ENCODE assay signal across 10 cellular contexts in the genomic region with DNA sequence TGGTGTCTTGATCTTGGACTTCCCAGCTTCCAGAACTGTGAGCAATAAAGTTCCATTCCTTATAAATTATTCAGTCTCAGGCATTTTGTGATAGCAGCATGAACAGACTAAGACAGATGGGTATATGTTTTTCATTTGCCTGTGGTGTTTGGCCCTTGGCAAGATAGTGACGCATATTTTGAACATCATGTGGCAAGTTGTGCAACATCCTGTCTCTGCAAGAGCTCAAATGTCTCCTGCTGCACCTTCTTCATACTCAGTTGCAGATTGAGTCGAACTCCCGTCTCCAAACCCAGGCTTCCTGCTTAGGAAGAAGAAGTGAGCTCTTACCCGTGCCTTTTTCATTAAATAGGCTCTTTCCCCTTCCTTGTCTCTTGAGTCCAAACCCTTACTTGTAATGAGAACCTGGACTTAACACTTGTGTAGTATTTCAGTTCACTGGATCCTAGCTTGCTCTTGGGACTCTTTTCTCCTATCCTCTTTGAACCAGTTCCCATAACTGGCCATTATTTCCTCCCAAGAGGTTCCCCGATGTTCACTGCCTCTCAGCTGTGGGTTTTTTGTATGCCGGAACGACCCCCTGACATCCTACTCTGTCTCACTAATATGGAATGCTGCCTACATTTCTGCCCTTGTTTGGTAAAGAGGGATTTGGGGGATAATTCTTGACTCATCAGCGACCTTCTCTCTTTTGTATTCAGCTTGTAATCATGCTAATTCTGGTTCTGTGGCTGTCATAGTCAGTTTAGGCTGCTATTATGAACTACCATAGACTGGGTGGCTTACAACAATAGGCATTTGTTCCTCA.
DNase-seq lines count a peak whose midpoint lies in the region; ATAC-seq and TF ChIP-seq lines count a peak whose summit lies in the region.
"Had no signal": no experiment of that assay in that cellular context is flagged by ENCODE, and none has a peak within 500 bp of the region (broad histone marks: within the 10 kb centered on the region; RNA-seq: fewer than 3 reads in every experiment).

No MANE protein-coding gene starts in this region.

- in situ Hi-C loops in SK-MEL-5 (cut with HindIII; ENCODE audit: low pct_unique_long_range_greater_than_20kb, low sequenced_read_pairs): no loop called here

- no peak overlapping the region for H3K4me3 ChIP-seq in fibroblast of the aortic adventitia (ENCODE audit: low read depth, low read length)

- no peak for TF ChIP-seq CTCF in fibroblast of the aortic adventitia (IDR thresholded peaks at IDR 0.05; ENCODE audit: insufficient read depth, low read length)

- ATAC-seq in stimulated activated naive CD8-positive, alpha-beta T cell treated with anti-CD3 and anti-CD28 coated beads, Interleukin-15, Interleukin-2, amounts not matched to agents 100 U/mL and 50 U/mL, for 24 hours: no peak
- ATAC-seq in HG03457 (IDR thresholded peaks at IDR 0.05; ENCODE audit: unreplicated experiment): no peak
- ATAC-seq in GM21619 (IDR thresholded peaks at IDR 0.05; ENCODE audit: unreplicated experiment): no peak

- DNase-seq in HK-2 (ENCODE audit: unreplicated experiment) (peak; percentile 21), SK-MEL-5 (ENCODE audit: low read depth, low spot score) (peak; percentile 37), fibroblast of the aortic adventitia (ENCODE audit: low read depth) (peak; percentile 100), smooth muscle cell of the brain vasculature (ENCODE audit: low read depth, low spot score) (peak; percentile 84)
- DNase-seq in stimulated activated naive CD8-positive, alpha-beta T cell treated with anti-CD3 and anti-CD28 coated beads, Interleukin-15, Interleukin-2, amounts not matched to agents 100 U/mL and 50 U/mL, for 24 hours: no peak
- no peak for DNase-seq in activated T-cell treated with anti-CD3 and anti-CD28 coated beads, Interleukin-2, amount 50 U/mL, for 1 hour
- DNase-seq: activated CD4-positive, alpha-beta T cell treated with anti-CD3 and anti-CD28 coated beads, Interleukin-2, amount 50 U/mL, for 4 hours; caudate nucleus had no signal

Comparison
In these comparisons a context has a peak if more than half of its experiments do, and no peak if none do; other contexts are left out.
1. DNase-seq: peak in HK-2 (single experiment), SK-MEL-5 (single experiment), fibroblast of the aortic adventitia (single experiment) and smooth muscle cell of the brain vasculature (single experiment); none in stimulated activated naive CD8-positive, alpha-beta T cell treated with anti-CD3 and anti-CD28 coated beads, Interleukin-15, Interleukin-2, amounts not matched to agents 100 U/mL and 50 U/mL, for 24 hours (single experiment) and activated T-cell treated with anti-CD3 and anti-CD28 coated beads, Interleukin-2, amount 50 U/mL, for 1 hour (single experiment).